ENCODE assay signal across 16 cellular contexts in the genomic region with DNA sequence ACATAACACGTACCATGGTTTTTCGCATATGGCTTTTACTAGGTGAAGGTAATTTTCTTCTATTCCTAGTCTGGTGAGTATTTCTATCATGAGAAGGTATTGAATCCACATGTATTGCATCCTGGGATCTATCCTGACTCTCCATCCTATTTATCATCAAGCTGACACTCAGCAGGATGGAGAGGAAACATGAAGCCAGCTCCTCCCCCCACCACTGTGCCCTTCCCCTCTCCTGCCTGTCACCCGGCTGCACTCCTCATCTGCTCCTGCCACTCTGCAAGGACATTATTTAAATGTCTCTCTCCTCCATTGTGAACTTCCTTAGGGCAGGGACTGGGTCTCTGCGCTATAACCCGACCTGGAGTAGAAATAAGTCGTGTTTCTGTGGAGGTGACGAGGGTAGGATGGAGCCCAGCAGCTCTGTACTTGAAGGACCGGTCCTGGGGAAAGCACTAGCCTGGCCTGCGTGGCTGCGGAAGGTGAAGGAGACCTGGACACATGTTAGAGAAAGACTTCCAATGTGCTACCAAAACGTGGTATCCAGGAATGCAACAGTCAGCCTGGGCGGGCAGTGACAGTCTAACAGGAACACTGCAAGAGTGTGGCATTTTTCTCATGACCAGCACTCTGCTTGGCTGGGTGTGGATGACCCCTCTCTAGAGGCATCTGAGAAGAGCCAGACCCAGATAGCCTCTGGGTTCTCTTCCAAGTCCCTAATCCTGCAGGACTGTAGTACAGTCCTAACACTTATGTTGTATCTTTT.
A peak's percentile ranks its signal among the peaks of the same experiment; 100 is the strongest.
DNase-seq lines count a peak whose midpoint lies in the region; ATAC-seq and TF ChIP-seq lines count a peak whose summit lies in the region.
"Had no signal": no experiment of that assay in that cellular context is flagged by ENCODE, and none has a peak within 500 bp of the region (broad histone marks: within the 10 kb centered on the region; RNA-seq: fewer than 3 reads in every experiment).

No MANE protein-coding gene starts in this region.

- intact Hi-C loops in IMR-90 (cut with micrococcal nuclease): no loop called here

- H3K36me3 ChIP-seq in IMR-90 (ENCODE audit: control insufficient read depth, insufficient read depth, low read length) (no peaks in the 10 kb centered on the region), gastroesophageal sphincter (no peaks in the 10 kb centered on the region), neural cell (ENCODE audit: insufficient read depth, low read length) (peaks cover 4% of the 10 kb centered on the region)
- H3K36me3 ChIP-seq: esophagus squamous epithelium, neutrophil had no signal

- no peaks in the 10 kb centered on the region for H3F3A ChIP-seq in neural cell (ENCODE audit: insufficient read depth, low read length, poor library complexity, severe bottlenecking)

- no peak overlapping the region for H3K56ac ChIP-seq in IMR-90 (ENCODE audit: extremely low read depth, insufficient read depth, low read length)

- TF ChIP-seq RAD21 in IMR-90 (IDR thresholded peaks at IDR 0.05; ENCODE audit: low read length) (no peak), neural cell (conservative IDR thresholded peaks at IDR 0.05) (no peak)

- H3K4me3 ChIP-seq in IMR-90 (ENCODE audit: insufficient read depth, low read depth, low read length) (no peak overlapping the region), gastroesophageal sphincter (no peak overlapping the region), neural cell (ENCODE audit: low read length) (no peak overlapping the region)
- H3K4me3 ChIP-seq: esophagus squamous epithelium had no signal

- in situ Hi-C loops in IMR-90 (cut with MboI; ENCODE audit: low sequenced_read_pairs): loop anchor here (5.0 kb wide), 1 partner anchor 54 kb away; no protein-coding TSS in a partner anchor

- peaks cover 57 to 83% of the 10 kb centered on the region in 2 experiments for H3K79me1 ChIP-seq in IMR-90 (ENCODE audit: low read depth in 1 of 2, low read length in 2 of 2)

- peaks cover 3% of the 10 kb centered on the region for H3K79me2 ChIP-seq in neural cell (replicated peaks; ENCODE audit: insufficient read depth, low read length)

- whole genome bisulfite sequencing in IMR-90 (ENCODE audit: extremely low coverage in 2 of 2, insufficient read length in 1 of 2), 2 experiments: 80% methylated on average over 8 of the region's 12 CpGs; no CpG with 5 or more reads in 1 of the 2 experiments
- WGBS in gastroesophageal sphincter (ENCODE audit: low coverage in 1 of 2), 2 donors: 57 to 72% methylated on average over 1 to 5 of the region's 12 CpGs

- no peak overlapping the region for H2BK5ac ChIP-seq in IMR-90 (ENCODE audit: low read depth, low read length, poor library complexity, severe bottlenecking)

- DNase-seq in EL: peak; percentile 35
- no peak for DNase-seq in IMR-90
- no peak for DNase-seq in type B pancreatic cell (ENCODE audit: extremely low spot score, unreplicated experiment)
- DNase-seq in NCI-H128 (lab: John Stamatoyannopoulos, UW; ENCODE audit: unreplicated experiment): no peak
- DNase-seq: activated CD4-positive, alpha-beta memory T cell treated with anti-CD3 and anti-CD28 coated beads, Interleukin-2, amount 10 ng/mL, durations not matched to agents 7 days and 5 days; cortex of kidney; esophagus squamous epithelium; GOT3; hippocampal formation; NCI-H1694 had no signal

- H3K27ac ChIP-seq in IMR-90 (ENCODE audit: insufficient read depth, low read length): no peak overlapping the region
- H3K27ac ChIP-seq in gastroesophageal sphincter: peak overlapping the region in 3 of 4 donors; percentile 27 to 82 (median 55)
- peak overlapping the region; percentile 25 for H3K27ac ChIP-seq in neural cell (ENCODE audit: low read length)
- H3K27ac ChIP-seq: esophagus squamous epithelium, neutrophil had no signal

- 0 out of 2 replicates have a peak overlapping the region, but pooled peaks have one; percentile 9 for H3K18ac ChIP-seq in IMR-90 (ENCODE audit: low read depth, low read length)

- POLR2A ChIA-PET in IMR-90 (lab: Charles Lee; ENCODE audit: unreplicated experiment): no interaction called here

- H3K27me3 ChIP-seq in IMR-90 (ENCODE audit: control insufficient read depth, insufficient read depth, low read length): no peaks in the 10 kb centered on the region
- H3K27me3 ChIP-seq in gastroesophageal sphincter: no peaks in the 10 kb centered on the region
- H3K27me3 ChIP-seq in neural cell (ENCODE audit: insufficient read depth, low read depth, low read length): no peaks in the 10 kb centered on the region
- H3K27me3 ChIP-seq: esophagus squamous epithelium, neutrophil had no signal

- no peak overlapping the region for H3K9ac ChIP-seq in IMR-90 (ENCODE audit: low read depth, low read length)
- no peak overlapping the region for H3K9ac ChIP-seq in neural cell (ENCODE audit: low read length)

- no peak overlapping the region for H2BK120ac ChIP-seq in IMR-90 (ENCODE audit: low read depth, low read length)

- peaks cover 63% of the 10 kb centered on the region for H4K20me1 ChIP-seq in IMR-90 (ENCODE audit: insufficient read depth, low read length)
- H4K20me1 ChIP-seq in neural cell (ENCODE audit: insufficient read depth): no peaks in the 10 kb centered on the region

- H4K91ac ChIP-seq in IMR-90 (ENCODE audit: insufficient read depth, low read depth, low read length): no peak overlapping the region

- no TSS peak for BruUV-seq in IMR-90 (replicated peaks; lab: Mats Ljungman, UMichigan)

- H3K14ac ChIP-seq in IMR-90 (replicated peaks; ENCODE audit: low read depth, low read length): peak overlapping the region; percentile 10

- dilution Hi-C loops in IMR-90 (cut with HindIII; ENCODE audit: low sequenced_read_pairs, unreplicated experiment): no loop called here

- no peak overlapping the region for H4K5ac ChIP-seq in IMR-90 (ENCODE audit: low read depth, low read length)

- peak overlapping the region; percentile 2; the same call in 1 of the 2 replicates for H3K23ac ChIP-seq in IMR-90 (ENCODE audit: low read depth, low read length)

- no peak for TF ChIP-seq EP300 in gastroesophageal sphincter (IDR thresholded peaks at IDR 0.05)
- no peak for TF ChIP-seq EP300 in neural cell (conservative IDR thresholded peaks at IDR 0.05; ENCODE audit: poor library complexity, severe bottlenecking)

- H2BK15ac ChIP-seq in IMR-90 (ENCODE audit: low read depth, low read length): no peak overlapping the region; the same call in 2 of the 3 replicates

- no peak overlapping the region for H3K4me3 Mint-ChIP-seq in type B pancreatic cell
- H3K4me3 Mint-ChIP-seq: activated CD4-positive, alpha-beta memory T cell treated with anti-CD3 and anti-CD28 coated beads, Interleukin-2, amount 10 ng/mL, durations not matched to agents 7 days and 5 days had no signal

- H2AFZ ChIP-seq in IMR-90 (replicated peaks; ENCODE audit: low read length, poor library complexity): no peak overlapping the region
- H2AFZ ChIP-seq in neural cell (ENCODE audit: low read depth, low read length): no peak overlapping the region

- H2BK20ac ChIP-seq in IMR-90 (ENCODE audit: low read depth, low read length): no peak overlapping the region

- no peak overlapping the region for H3K4me2 ChIP-seq in IMR-90 (ENCODE audit: low read depth, low read length)
- H3K4me2 ChIP-seq in neural cell (ENCODE audit: low read length): no peak overlapping the region

- ATAC-seq in IMR-90 (ENCODE audit: low read depth): no peak
- no peak for ATAC-seq in gastroesophageal sphincter
- ATAC-seq in HG02610 (IDR thresholded peaks at IDR 0.05; ENCODE audit: unreplicated experiment): no peak
- ATAC-seq in GM21526 (IDR thresholded peaks at IDR 0.05; ENCODE audit: low FRiP score, unreplicated experiment): no peak

- H3K4me1 Mint-ChIP-seq in type B pancreatic cell (ENCODE audit: unreplicated experiment): peaks cover 40% of the 10 kb centered on the region
- H3K4me1 Mint-ChIP-seq: activated CD4-positive, alpha-beta memory T cell treated with anti-CD3 and anti-CD28 coated beads, Interleukin-2, amount 10 ng/mL, durations not matched to agents 7 days and 5 days had no signal

- CTCF ChIA-PET in IMR-90 (lab: Yijun Ruan, JAX): no interaction called here

- peak overlapping the region; percentile 57 for H2AK5ac ChIP-seq in IMR-90 (ENCODE audit: low read depth, low read length)

- peaks cover 35% of the 10 kb centered on the region for H3K9me1 ChIP-seq in IMR-90 (ENCODE audit: insufficient read depth, low read length)

- H3K27me3 Mint-ChIP-seq in type B pancreatic cell: no peaks in the 10 kb centered on the region
- H3K27me3 Mint-ChIP-seq: activated CD4-positive, alpha-beta memory T cell treated with anti-CD3 and anti-CD28 coated beads, Interleukin-2, amount 10 ng/mL, durations not matched to agents 7 days and 5 days had no signal

- H4K8ac ChIP-seq in IMR-90 (ENCODE audit: low read depth in 2 of 2, low read length in 2 of 2): no peak overlapping the region

- no peak overlapping the region for H2AK9ac ChIP-seq in IMR-90 (replicated peaks; ENCODE audit: low read depth, low read length, poor library complexity)

- no peaks in the 10 kb centered on the region for H3K36me3 Mint-ChIP-seq in type B pancreatic cell

- H3K9me2 ChIP-seq in neural cell (ENCODE audit: insufficient read depth, low read length): no peaks in the 10 kb centered on the region

- no peak for TF ChIP-seq CTCF in IMR-90 (conservative IDR thresholded peaks at IDR 0.05; ENCODE audit: low read depth, low read length)
- TF ChIP-seq CTCF in gastroesophageal sphincter (IDR thresholded peaks at IDR 0.05): no peak
- TF ChIP-seq CTCF in neural cell (IDR thresholded peaks at IDR 0.05; ENCODE audit: poor library complexity, severe bottlenecking): no peak
- no peak for TF ChIP-seq CTCF in type B pancreatic cell (conservative IDR thresholded peaks at IDR 0.05)

- H3K27ac Mint-ChIP-seq in type B pancreatic cell: no peak overlapping the region
- H3K27ac Mint-ChIP-seq: activated CD4-positive, alpha-beta memory T cell treated with anti-CD3 and anti-CD28 coated beads, Interleukin-2, amount 10 ng/mL, durations not matched to agents 7 days and 5 days; activated T-helper 2 cell treated with anti-CD3 and anti-CD28 coated beads, Interferon-gamma antibody, Interleukin-2, Interleukin-4, amounts not matched to agents 10 μg/mL and 5 μg/mL and 100 μg/mL, durations not matched to agents 14 hours and 24 hours and 36 hours had no signal

- H3K9me3 ChIP-seq in IMR-90 (ENCODE audit: control insufficient read depth, insufficient read depth, low read length) (no peaks in the 10 kb centered on the region), gastroesophageal sphincter (no peaks in the 10 kb centered on the region), neural cell (ENCODE audit: low read length) (no peaks in the 10 kb centered on the region)
- H3K9me3 ChIP-seq: esophagus squamous epithelium, neutrophil had no signal

- no peak for TF ChIP-seq POLR2A in IMR-90 (IDR thresholded peaks at IDR 0.05; ENCODE audit: low read depth, low read length)
- no peak for TF ChIP-seq POLR2A in gastroesophageal sphincter (IDR thresholded peaks at IDR 0.05)

- 0 out of 2 replicates have a peak overlapping the region, but pooled peaks have one; percentile 22 for H3K4ac ChIP-seq in IMR-90 (ENCODE audit: low read depth, low read length)

- H3K9me3 Mint-ChIP-seq in type B pancreatic cell: no peaks in the 10 kb centered on the region
- H3K9me3 Mint-ChIP-seq: activated CD4-positive, alpha-beta memory T cell treated with anti-CD3 and anti-CD28 coated beads, Interleukin-2, amount 10 ng/mL, durations not matched to agents 7 days and 5 days; activated T-helper 2 cell treated with anti-CD3 and anti-CD28 coated beads, Interferon-gamma antibody, Interleukin-2, Interleukin-4, amounts not matched to agents 10 μg/mL and 5 μg/mL and 100 μg/mL, durations not matched to agents 14 hours and 24 hours and 36 hours had no signal

- H3K4me1 ChIP-seq in IMR-90 (ENCODE audit: control insufficient read depth, insufficient read depth, low read length) (peaks cover 17% of the 10 kb centered on the region), gastroesophageal sphincter (peaks cover 9 to 83% (median 25%) of the 10 kb centered on the region in 3 donors)
